13 cellular contexts compared by ENCODE assay signal in the genomic region with DNA sequence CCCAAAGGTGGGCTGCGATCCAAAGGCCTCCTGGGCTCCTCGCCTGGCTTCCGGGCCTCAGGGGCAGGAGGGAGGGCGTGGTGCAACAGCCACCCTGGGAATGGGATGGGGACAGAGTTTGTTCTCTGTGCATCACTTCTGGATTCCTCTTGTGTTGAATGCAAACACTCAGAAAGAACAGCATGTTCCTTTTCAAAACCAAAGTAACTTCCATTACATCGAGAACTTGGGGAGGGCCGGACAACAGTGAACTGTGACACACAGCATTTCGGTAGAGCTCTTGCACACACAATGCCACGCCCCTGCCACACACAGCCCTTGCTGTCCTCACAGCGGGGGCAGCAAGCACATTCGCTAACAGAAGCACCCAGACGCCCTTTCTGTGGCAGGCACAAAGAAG. TPM values are rescaled to one million over a fixed set of nuclear protein-coding genes. Genes with fewer than 3 reads are reported as not detected.
A peak's percentile ranks its signal among the peaks of the same experiment; 100 is the strongest.
DNase-seq lines count a peak whose midpoint lies in the region; ATAC-seq and TF ChIP-seq lines count a peak whose summit lies in the region.
"Had no signal": no experiment of that assay in that cellular context is flagged by ENCODE, and none has a peak within 500 bp of the region (broad histone marks: within the 10 kb centered on the region; RNA-seq: fewer than 3 reads in every experiment).

No MANE protein-coding gene starts in this region.

- no peaks in the 10 kb centered on the region for H3K9me3 Mint-ChIP-seq in stimulated activated naive CD8-positive, alpha-beta T cell treated with anti-CD3 and anti-CD28 coated beads, Interleukin-15, amount 100 ng/mL, for 72 hours
- H3K9me3 Mint-ChIP-seq in natural killer cell = no peaks in the 10 kb centered on the region
- H3K9me3 Mint-ChIP-seq: activated T-cell treated with anti-CD3 and anti-CD28 coated beads, Interleukin-2, amount 50 U/mL, for 4 hours had no signal

- H3K9me3 ChIP-seq in right cardiac atrium (ENCODE audit: control insufficient read depth, low read length) (no peaks in the 10 kb centered on the region), left ventricle myocardium inferior (replicated peaks) (no peaks in the 10 kb centered on the region), esophagus (ENCODE audit: control insufficient read depth in 2 of 2, insufficient read depth in 1 of 2, low read depth in 1 of 2, low read length in 1 of 2) (no peaks in the 10 kb centered on the region), osteoblast (ENCODE audit: low read depth, low read length) (no peaks in the 10 kb centered on the region)
- H3K9me3 ChIP-seq: SJCRH30 had no signal

- no peak overlapping the region for H3K27ac Mint-ChIP-seq in stimulated activated naive CD8-positive, alpha-beta T cell treated with anti-CD3 and anti-CD28 coated beads, Interleukin-15, amount 100 ng/mL, for 72 hours
- no peak overlapping the region for H3K27ac Mint-ChIP-seq in natural killer cell

- H3K27me3 Mint-ChIP-seq in stimulated activated naive CD8-positive, alpha-beta T cell treated with anti-CD3 and anti-CD28 coated beads, Interleukin-15, amount 100 ng/mL, for 72 hours = no peaks in the 10 kb centered on the region
- no peaks in the 10 kb centered on the region for H3K27me3 Mint-ChIP-seq in natural killer cell (ENCODE audit: low read depth in 2 of 2)

- DNase-seq in right cardiac atrium = peak in 2 of 3 donors; percentile 46 to 52
- DNase-seq in left ventricle myocardium inferior = no peak
- peak; percentile 50 for DNase-seq in osteoblast (ENCODE audit: insufficient read length, low spot score, missing footprints)
- DNase-seq in stimulated activated naive CD8-positive, alpha-beta T cell treated with anti-CD3 and anti-CD28 coated beads, Interleukin-15, amount 100 ng/mL, for 72 hours = no peak
- DNase-seq in natural killer cell = no peak
- DNase-seq in dedifferentiated amniotic fluid mesenchymal stem cell (ENCODE audit: extremely low spot score) = no peak
- DNase-seq: activated T-cell treated with anti-CD3 and anti-CD28 coated beads, Interleukin-2, amount 50 U/mL, for 4 hours; NCI-H510A treated with DMSO at 0.1 percent for 48 hours; stimulated activated CD4-positive, alpha-beta T cell treated with anti-CD3 and anti-CD28 coated beads, Interleukin-4, amount 100 ng/mL, for 1 hour; stimulated activated naive CD4-positive, alpha-beta T cell treated with Interleukin-2 at 50 U/mL for 16 hours had no signal

- H3K27ac ChIP-seq in right cardiac atrium (ENCODE audit: low read length) (no peak overlapping the region), left ventricle myocardium inferior (replicated peaks) (no peak overlapping the region), esophagus (ENCODE audit: low read depth in 2 of 2, low read length in 1 of 2) (peak overlapping the region; percentile 74 to 76), osteoblast (ENCODE audit: low read depth, low read length) (no peak overlapping the region)
- H3K27ac ChIP-seq: SJCRH30 had no signal

- WGBS in right cardiac atrium = 91% methylated on average over 11 of the region's 11 CpGs
- WGBS in esophagus, 2 donors = 58 to 69% methylated on average over 11 of the region's 11 CpGs

- TF ChIP-seq CTCF in left ventricle myocardium inferior (IDR thresholded peaks at IDR 0.05; ENCODE audit: borderline replicate concordance) = no peak
- no peak for TF ChIP-seq CTCF in osteoblast (IDR thresholded peaks at IDR 0.05; ENCODE audit: extremely low read depth, low read depth, low read length)
- no peak for TF ChIP-seq CTCF in natural killer cell (IDR thresholded peaks at IDR 0.05)

- H3K4me1 ChIP-seq in right cardiac atrium (ENCODE audit: control insufficient read depth, insufficient read depth, low read length) = no peaks in the 10 kb centered on the region
- H3K4me1 ChIP-seq in left ventricle myocardium inferior = no peaks in the 10 kb centered on the region
- peaks cover 2% of the 10 kb centered on the region in 2 donors for H3K4me1 ChIP-seq in esophagus (ENCODE audit: control insufficient read depth in 2 of 2, insufficient read depth in 2 of 2, low read length in 1 of 2)
- peaks cover 3% of the 10 kb centered on the region for H3K4me1 ChIP-seq in osteoblast (ENCODE audit: insufficient read depth, low read length)

- peak overlapping the region; percentile 12 for H3K4me2 ChIP-seq in osteoblast (ENCODE audit: insufficient read depth, low read length)

- no peak overlapping the region for H3K4me3 ChIP-seq in right cardiac atrium (ENCODE audit: low read length)
- H3K4me3 ChIP-seq in left ventricle myocardium inferior = no peak overlapping the region
- no peak overlapping the region for H3K4me3 ChIP-seq in esophagus (ENCODE audit: low read depth in 1 of 2, low read length in 2 of 2)
- no peak overlapping the region for H3K4me3 ChIP-seq in osteoblast (ENCODE audit: insufficient read depth, low read length)
- H3K4me3 ChIP-seq: SJCRH30 had no signal

- no peaks in the 10 kb centered on the region for H3K4me1 Mint-ChIP-seq in stimulated activated naive CD8-positive, alpha-beta T cell treated with anti-CD3 and anti-CD28 coated beads, Interleukin-15, amount 100 ng/mL, for 72 hours
- H3K4me1 Mint-ChIP-seq in natural killer cell = no peaks in the 10 kb centered on the region

- H3K36me3 Mint-ChIP-seq in natural killer cell = no peaks in the 10 kb centered on the region

- no peak overlapping the region for H3K4me3 Mint-ChIP-seq in stimulated activated naive CD8-positive, alpha-beta T cell treated with anti-CD3 and anti-CD28 coated beads, Interleukin-15, amount 100 ng/mL, for 72 hours
- H3K4me3 Mint-ChIP-seq in natural killer cell = no peak overlapping the region
- H3K4me3 Mint-ChIP-seq: activated T-cell treated with anti-CD3 and anti-CD28 coated beads, Interleukin-2, amount 50 U/mL, for 4 hours had no signal

- H4K20me1 ChIP-seq in osteoblast (ENCODE audit: insufficient read depth, low read length) = no peaks in the 10 kb centered on the region

- no peak overlapping the region for H2AFZ ChIP-seq in osteoblast (ENCODE audit: low read length)

- H3K27me3 ChIP-seq in right cardiac atrium (ENCODE audit: control insufficient read depth, insufficient read depth) (no peaks in the 10 kb centered on the region), left ventricle myocardium inferior (ENCODE audit: low read depth) (no peaks in the 10 kb centered on the region), esophagus (ENCODE audit: control insufficient read depth in 1 of 2, insufficient read depth in 2 of 2, low read length in 2 of 2) (no peaks in the 10 kb centered on the region), osteoblast (ENCODE audit: insufficient read depth, low read length) (no peaks in the 10 kb centered on the region)
- H3K27me3 ChIP-seq: SJCRH30 had no signal

- no peak for TF ChIP-seq POLR2A in GM18505 (IDR thresholded peaks at IDR 0.05; ENCODE audit: borderline replicate concordance, extremely low read depth, insufficient read depth, insufficient read length)

- peak in 1 of 2 donors; percentile 60 for ATAC-seq in right cardiac atrium
- ATAC-seq in GM18505 (IDR thresholded peaks at IDR 0.05; ENCODE audit: unreplicated experiment) = no peak
- no peak for ATAC-seq in stimulated activated naive CD8-positive, alpha-beta T cell treated with anti-CD3 and anti-CD28 coated beads, Interleukin-15, amount 100 ng/mL, for 72 hours
- no peak for ATAC-seq in natural killer cell
- ATAC-seq: activated T-cell treated with anti-CD3 and anti-CD28 coated beads, Interleukin-2, amount 50 U/mL, for 4 hours had no signal

- intact Hi-C loops in right cardiac atrium (cut with DNase I) = no loop called here
- intact Hi-C loops in left ventricle myocardium inferior (cut with micrococcal nuclease) = no loop called here
- intact Hi-C loops in natural killer cell (cut with micrococcal nuclease) = no loop called here

- no peaks in the 10 kb centered on the region for H3K79me2 ChIP-seq in osteoblast (ENCODE audit: insufficient read depth, low read length)

- H3K36me3 ChIP-seq in left ventricle myocardium inferior (no peaks in the 10 kb centered on the region), esophagus (ENCODE audit: control insufficient read depth in 2 of 2, insufficient read depth in 2 of 2, low read length in 1 of 2) (no peaks in the 10 kb centered on the region), osteoblast (ENCODE audit: insufficient read depth, low read length) (no peaks in the 10 kb centered on the region)
- H3K36me3 ChIP-seq: SJCRH30 had no signal

RNA-seq across cellular contexts. Expression of a gene that starts 36.1 kb away (rescaled TPM):
- total RNA-seq in right cardiac atrium (10 to 100 TPM; 14.3 to 71.8 (median 23.4) TPM), left ventricle myocardium inferior (13.6 TPM), osteoblast (120 and 142 TPM in 2 replicates), natural killer cell (10 to 100 TPM; 53.8 to 56.2 (median 54.0) TPM)
- polyA plus RNA-seq in right cardiac atrium (86.3 TPM), esophagus (10 to 100 TPM; 92.2 to 95.9 TPM)

Comparison
In these comparisons a context has a peak if more than half of its experiments do, and no peak if none do; other contexts are left out.
1. DNase-seq: peak in right cardiac atrium (2 of 3) and osteoblast (single experiment); none in left ventricle myocardium inferior (single experiment), stimulated activated naive CD8-positive, alpha-beta T cell treated with anti-CD3 and anti-CD28 coated beads, Interleukin-15, amount 100 ng/mL, for 72 hours (0 of 2), natural killer cell (single experiment) and dedifferentiated amniotic fluid mesenchymal stem cell (single experiment).
2. H3K27ac ChIP-seq: peak in esophagus (2 of 2); none in right cardiac atrium (single experiment), left ventricle myocardium inferior (single experiment) and osteoblast (single experiment).